8 cellular contexts compared by ENCODE assay signal in genomic region chr11:57546869-57547518, GRCh38. TPM values are rescaled to one million over a fixed set of nuclear protein-coding genes. Genes with fewer than 3 reads are reported as not detected.
DNase-seq lines count a peak whose midpoint lies in the region; ATAC-seq and TF ChIP-seq lines count a peak whose summit lies in the region.

No MANE protein-coding gene starts in this region.

- DNase-seq in activated naive CD4-positive, alpha-beta T cell treated with anti-CD3 and anti-CD28 coated beads, Interleukin-2, amount 50 U/mL, for 16 hours, result no peak
- peak; percentile 37 for DNase-seq in SK-N-DZ (ENCODE audit: low spot score)
- DNase-seq in hepatic stellate cell (ENCODE audit: low spot score), result peak; percentile 80
- no peak for DNase-seq in DMS79 treated with DMSO at 0.1 percent for 48 hours (lab: John Stamatoyannopoulos, UW)
- no peak for DNase-seq in coronary artery (ENCODE audit: low spot score)
- DNase-seq in COR-L47 (lab: John Stamatoyannopoulos, UW), result no peak

- no peak for TF ChIP-seq CTCF in coronary artery (IDR thresholded peaks at IDR 0.05)

- H3K27me3 Mint-ChIP-seq in activated naive CD4-positive, alpha-beta T cell treated with anti-CD3 and anti-CD28 coated beads, Interleukin-2, amount 50 U/mL, for 24 hours, result no peaks in the 10 kb centered on the region

- H3K9me3 Mint-ChIP-seq in activated naive CD4-positive, alpha-beta T cell treated with anti-CD3 and anti-CD28 coated beads, Interleukin-2, amount 50 U/mL, for 24 hours, result no peaks in the 10 kb centered on the region

- ATAC-seq in HG02678 (IDR thresholded peaks at IDR 0.05; ENCODE audit: unreplicated experiment), result peak; percentile 67

- no peak overlapping the region for H3K4me3 Mint-ChIP-seq in activated naive CD4-positive, alpha-beta T cell treated with anti-CD3 and anti-CD28 coated beads, Interleukin-2, amount 50 U/mL, for 24 hours

- no peak overlapping the region for H3K27ac ChIP-seq in coronary artery

- H3K4me1 Mint-ChIP-seq in activated naive CD4-positive, alpha-beta T cell treated with anti-CD3 and anti-CD28 coated beads, Interleukin-2, amount 50 U/mL, for 24 hours, result peaks cover 8% of the 10 kb centered on the region

- H3K4me3 ChIP-seq in coronary artery, result no peak overlapping the region

- H3K36me3 Mint-ChIP-seq in activated naive CD4-positive, alpha-beta T cell treated with anti-CD3 and anti-CD28 coated beads, Interleukin-2, amount 50 U/mL, for 24 hours, result peaks cover 4% of the 10 kb centered on the region

- H3K27ac Mint-ChIP-seq in activated naive CD4-positive, alpha-beta T cell treated with anti-CD3 and anti-CD28 coated beads, Interleukin-2, amount 50 U/mL, for 24 hours, result peak overlapping the region; percentile 83

RNA-seq across cellular contexts. Expression of gene SMTNL1, which starts 9.6 kb away (rescaled TPM):
- 0.12 and 0.16 TPM in 2 replicates for polyA plus RNA-seq in SK-N-DZ (2014; cell fraction: cytosol; rRNA removed)
- polyA plus RNA-seq in SK-N-DZ (2014; cell fraction: nucleus; rRNA removed), result 0.50 and 0.64 TPM in 2 replicates

RNA-seq across cellular contexts. Expression of gene TIMM10, which starts 16.4 kb away (rescaled TPM):
- polyA plus RNA-seq in SK-N-DZ (2014; cell fraction: cytosol; rRNA removed), result 76.1 and 111 TPM in 2 replicates
- 36.7 and 53.3 TPM in 2 replicates for polyA plus RNA-seq in SK-N-DZ (2014; cell fraction: nucleus; rRNA removed)

RNA-seq across cellular contexts. Expression of gene UBE2L6, which starts 20.5 kb away (rescaled TPM):
- polyA plus RNA-seq in SK-N-DZ (2014; cell fraction: cytosol; rRNA removed), result 47.7 and 47.8 TPM in 2 replicates
- polyA plus RNA-seq in SK-N-DZ (2014; cell fraction: nucleus; rRNA removed), result 17.3 and 21.4 TPM in 2 replicates

RNA-seq across cellular contexts. Expression of gene SLC43A1, which starts 31.5 kb away (rescaled TPM):
- polyA plus RNA-seq in SK-N-DZ (2014; cell fraction: cytosol; rRNA removed), result 11.6 and 16.9 TPM in 2 replicates
- polyA plus RNA-seq in SK-N-DZ (2014; cell fraction: nucleus; rRNA removed), result 44.9 and 68.1 TPM in 2 replicates

RNA-seq across cellular contexts. Expression of gene SERPING1, which starts 50.5 kb away (rescaled TPM):
- 22.4 and 28.2 TPM in 2 replicates for polyA plus RNA-seq in SK-N-DZ (2014; cell fraction: cytosol; rRNA removed)
- polyA plus RNA-seq in SK-N-DZ (2014; cell fraction: nucleus; rRNA removed), result 11.5 and 26.6 TPM in 2 replicates

Comparison
In these comparisons a context has a peak if more than half of its experiments do, and no peak if none do; other contexts are left out.
1. DNase-seq: peak in SK-N-DZ (single experiment) and hepatic stellate cell (single experiment); none in activated naive CD4-positive, alpha-beta T cell treated with anti-CD3 and anti-CD28 coated beads, Interleukin-2, amount 50 U/mL, for 16 hours (single experiment), DMS79 treated with DMSO at 0.1 percent for 48 hours (single experiment), coronary artery (single experiment) and COR-L47 (single experiment).